In genomic region chr6:54076159-54076789, GRCh38 we compare ENCODE assay signal across 21 cellular contexts. TPM values are rescaled to one million over a fixed set of nuclear protein-coding genes. Genes with fewer than 3 reads are reported as not detected.
"Had no signal": no experiment of that assay in that cellular context is flagged by ENCODE, and none has a peak within 500 bp of the region (broad histone marks: within the 10 kb centered on the region; RNA-seq: fewer than 3 reads in every experiment).

No MANE protein-coding gene starts in this region.

- H3K4me3 ChIP-seq: dorsolateral prefrontal cortex, heart right ventricle, left lung, lower lobe of right lung, neural progenitor cell, ovary, stomach, uterus had no signal

- H3K27ac ChIP-seq: dorsolateral prefrontal cortex, left lung, lower lobe of right lung, neural progenitor cell, ovary, stomach, uterus had no signal

- ATAC-seq: heart right ventricle; left lung; lower lobe of right lung; natural killer cell treated with Interleukin-12 subunit alpha and Interleukin-12 subunit beta and Interleukin-15 and Interleukin-18, amount 100 ng/mL, for 72 hours; right cardiac atrium had no signal

- H3K9me3 ChIP-seq: heart right ventricle, left lung, lower lobe of right lung, ovary, stomach, uterus had no signal

- H3K4me1 ChIP-seq: left lung, lower lobe of right lung, neural progenitor cell, stomach, uterus had no signal

- DNase-seq: cortex of kidney; dorsolateral prefrontal cortex; effector CD8-positive, alpha-beta T cell; foreskin melanocyte; heart right ventricle; hypothalamus; islet precursor cell; left lung; lower lobe of right lung; midbrain; nucleus accumbens; ovary; right cardiac atrium; small intestine; stimulated activated CD4-positive, alpha-beta T cell treated with anti-CD3 and anti-CD28 coated beads, Interleukin-12 subunit alpha, Interleukin-12 subunit beta, amount 100 ng/mL, for 4 hours; stimulated activated naive CD4-positive, alpha-beta T cell; stomach; substantia nigra; uterus had no signal

- H3K27me3 ChIP-seq: dorsolateral prefrontal cortex, heart right ventricle, left lung, neural progenitor cell, ovary, stomach, uterus had no signal

- H3K36me3 ChIP-seq: heart right ventricle, left lung, lower lobe of right lung, neural progenitor cell, ovary, stomach, uterus had no signal

RNA-seq across cellular contexts. Expression of gene MLIP, which starts 35.0 kb away (rescaled TPM):
- total RNA-seq: lower lobe of right lung; natural killer cell treated with Interleukin-12 subunit alpha and Interleukin-12 subunit beta and Interleukin-15 and Interleukin-18, amount 100 ng/mL, for 72 hours; stomach; uterus had no signal
